19 cellular contexts compared by ENCODE assay signal in the genomic region with DNA sequence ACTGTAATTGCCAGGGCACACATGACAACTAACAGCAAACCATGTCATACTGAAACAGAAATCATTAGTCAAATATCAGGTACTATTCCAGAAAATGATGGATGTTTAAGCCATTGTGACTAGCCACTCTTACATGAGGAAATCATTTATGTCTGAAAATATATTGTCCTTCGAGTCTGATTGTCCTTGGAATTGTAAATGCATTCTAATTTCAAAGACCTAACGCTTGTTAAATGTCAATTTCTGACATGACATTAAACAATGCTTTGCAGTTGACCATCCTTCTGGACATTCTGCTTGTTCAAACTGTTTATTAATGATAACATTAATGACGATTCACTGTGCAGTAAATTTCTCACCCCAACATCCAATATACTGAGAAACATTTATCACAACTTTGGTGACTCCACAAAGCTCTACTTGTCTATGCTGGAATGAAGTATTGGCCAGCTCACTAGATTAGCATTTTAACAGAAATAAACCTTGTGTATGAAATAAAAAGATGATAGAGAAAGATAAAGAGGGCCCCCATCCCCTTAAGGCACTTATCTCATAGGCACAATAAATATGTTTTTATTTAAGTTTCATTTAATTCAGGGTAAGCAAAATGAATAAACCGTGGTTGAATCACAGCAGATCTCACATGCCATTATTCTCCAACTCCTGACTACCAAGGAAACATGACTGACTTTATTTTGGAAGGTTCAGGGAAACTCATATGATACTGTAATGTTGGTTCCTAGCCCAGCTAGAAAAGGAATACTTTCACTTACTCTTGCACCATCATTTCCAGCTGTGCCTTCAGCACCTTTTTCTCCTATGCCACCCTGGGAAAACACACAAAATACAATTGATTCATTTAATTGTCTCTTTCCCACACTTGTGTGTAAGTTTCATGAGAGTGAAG.
DNase-seq lines count a peak whose midpoint lies in the region; ATAC-seq and TF ChIP-seq lines count a peak whose summit lies in the region.
"Had no signal": no experiment of that assay in that cellular context is flagged by ENCODE, and none has a peak within 500 bp of the region (broad histone marks: within the 10 kb centered on the region; RNA-seq: fewer than 3 reads in every experiment).

No MANE protein-coding gene starts in this region.

- H3K9me3 ChIP-seq in GM23248 (ENCODE audit: low read depth), result no peaks in the 10 kb centered on the region
- H3K9me3 ChIP-seq: A549, SJCRH30 had no signal

- H3K36me3 Mint-ChIP-seq in osteocyte (ENCODE audit: unreplicated experiment), result peaks cover 67% of the 10 kb centered on the region

- no peaks in the 10 kb centered on the region for H3K9me2 ChIP-seq in GM23248 (ENCODE audit: insufficient read depth)

- H3K4me1 Mint-ChIP-seq in osteocyte (ENCODE audit: unreplicated experiment), result peaks cover 20% of the 10 kb centered on the region
- H3K4me1 Mint-ChIP-seq: H9 had no signal

- WGBS in GM23248 (ENCODE audit: low coverage in 1 of 2, low lambda C conversion rate in 2 of 2, missing lambda C conversion rate in 2 of 2), 2 experiments, result 42 to 48% methylated on average over 4 of the region's 4 CpGs

- 0 out of 2 replicates have a peak overlapping the region, but pooled peaks have one; percentile 8 for H3K9ac ChIP-seq in GM23248

- H3K27me3 ChIP-seq in GM23248 (replicated peaks; ENCODE audit: insufficient read depth), result no peaks in the 10 kb centered on the region
- H3K27me3 ChIP-seq: SJCRH30 had no signal

- peaks cover 43% of the 10 kb centered on the region for H3F3A ChIP-seq in GM23248 (ENCODE audit: insufficient read depth)

- H2AFZ ChIP-seq in GM23248, result no peak overlapping the region

- no peaks in the 10 kb centered on the region for H3K27me3 Mint-ChIP-seq in osteocyte (ENCODE audit: unreplicated experiment)

- ATAC-seq in SK-N-SH treated with all-trans-retinoic acid at 6 μM for 48 hours (peak; percentile 60), left cardiac atrium (no peak), GM21515 (IDR thresholded peaks at IDR 0.05; ENCODE audit: unreplicated experiment) (no peak)
- ATAC-seq: A549 had no signal

- peak overlapping the region; percentile 63 for H3K27ac Mint-ChIP-seq in osteocyte (ENCODE audit: unreplicated experiment)
- H3K27ac Mint-ChIP-seq: H9 had no signal

- no peak overlapping the region for H3K4me2 ChIP-seq in GM23248 (ENCODE audit: unreplicated experiment)
- H3K4me2 ChIP-seq: A549 had no signal

- no peak overlapping the region for H3K4me3 Mint-ChIP-seq in osteocyte (ENCODE audit: unreplicated experiment)
- H3K4me3 Mint-ChIP-seq: H9 had no signal

- DNase-seq in GM23248 (peak; percentile 59), fibroblast of mammary gland (ENCODE audit: low read depth) (peak; percentile 28), osteocyte (ENCODE audit: extremely low spot score, unreplicated experiment) (no peak), DMS53 treated with DMSO at 0.1 percent for 48 hours (lab: John Stamatoyannopoulos, UW; ENCODE audit: unreplicated experiment) (no peak), left cardiac atrium (no peak), NCI-H2029 treated with DMSO at 0.1 percent for 48 hours (lab: John Stamatoyannopoulos, UW) (no peak)
- DNase-seq: COR-L47, DMS153, H9, NCI-H1417 treated with DMSO at 0.1 percent for 48 hours, NCI-H1930, NCI-H2171 treated with DMSO at 0.1 percent for 48 hours, NCI-H774, SJCRH30 had no signal

- H3K4me3 ChIP-seq in GM23248 (no peak overlapping the region), fibroblast of mammary gland (ENCODE audit: control insufficient read depth, low read depth, low read length) (no peak overlapping the region)
- H3K4me3 ChIP-seq: A549, SJCRH30 had no signal

- H3K4me1 ChIP-seq in GM23248 (ENCODE audit: insufficient read depth), result 0 out of 2 replicates have a peak, but pooled peaks cover 3% of the 10 kb centered on the region
- H3K4me1 ChIP-seq: SJCRH30 had no signal

- H3K79me2 ChIP-seq in GM23248 (ENCODE audit: insufficient read depth), result peaks cover 18% of the 10 kb centered on the region; the same call in 1 of the 2 replicates

- H4K20me1 ChIP-seq in GM23248 (ENCODE audit: insufficient read depth), result no peaks in the 10 kb centered on the region

- in situ Hi-C loops in GM23248 (cut with MboI), result no loop called here

- intact Hi-C loops in left cardiac atrium (cut with DNase I), result no loop called here

- H3K36me3 ChIP-seq in GM23248 (ENCODE audit: low read depth), result peaks cover 85% of the 10 kb centered on the region

- peak overlapping the region; percentile 50 for H3K27ac ChIP-seq in GM23248
- H3K27ac ChIP-seq: A549, C4-2B, HL-60, SJCRH30 had no signal

- no peak for TF ChIP-seq CTCF in fibroblast of mammary gland (conservative IDR thresholded peaks at IDR 0.05; ENCODE audit: control insufficient read depth, insufficient read depth, low read depth, low read length)
- TF ChIP-seq CTCF in osteocyte (IDR thresholded peaks at IDR 0.05), result no peak

- H3K9me3 Mint-ChIP-seq in osteocyte (ENCODE audit: unreplicated experiment), result no peaks in the 10 kb centered on the region
- H3K9me3 Mint-ChIP-seq: H9 had no signal

TF ChIP-seq in SK-N-SH treated with all-trans-retinoic acid at 6 μM for 48 hours, 23 proteins besides CTCF, POLR2A, EP300 and RAD21:
- TF ChIP-seq TOX (CRISPR knock-in tag; IDR thresholded peaks at IDR 0.05; ENCODE audit: borderline replicate concordance) (peak; percentile 82), ZNF565 (CRISPR knock-in tag; conservative IDR thresholded peaks at IDR 0.05; ENCODE audit: low read depth) (no peak), ZC3H10 (CRISPR knock-in tag; IDR thresholded peaks at IDR 0.05) (peak; percentile 87; the same call in 1 of the 2 replicates), RARB (CRISPR knock-in tag; IDR thresholded peaks at IDR 0.05) (peak; percentile 64; the same call in 1 of the 2 replicates)

Comparison
In these comparisons a context has a peak if more than half of its experiments do, and no peak if none do; other contexts are left out.
1. DNase-seq: peak in GM23248 (single experiment) and fibroblast of mammary gland (single experiment); none in osteocyte (single experiment), DMS53 treated with DMSO at 0.1 percent for 48 hours (single experiment), left cardiac atrium (single experiment) and NCI-H2029 treated with DMSO at 0.1 percent for 48 hours (single experiment).